Comparison of ENCODE assay signal across 23 cellular contexts in the genomic region with DNA sequence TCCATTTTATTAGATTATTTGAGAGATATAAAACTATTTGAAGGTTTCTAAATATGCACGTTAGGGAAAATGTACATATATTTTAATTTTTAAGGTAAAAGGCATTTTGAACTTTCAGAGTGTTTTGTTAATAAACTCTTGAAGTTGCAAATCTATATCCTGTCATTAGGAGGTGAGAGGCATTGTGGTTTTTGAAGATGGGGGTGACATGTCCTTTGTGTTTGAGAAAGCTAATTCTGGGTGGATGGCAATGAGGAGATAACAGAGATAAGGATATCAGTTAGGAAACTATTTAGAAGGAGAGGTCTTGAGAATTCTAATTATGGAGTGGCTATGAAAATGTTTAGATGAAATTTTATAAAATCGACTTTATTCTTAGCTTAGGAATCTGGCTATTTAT. TPM values are rescaled to one million over a fixed set of nuclear protein-coding genes. Genes with fewer than 3 reads are reported as not detected.
DNase-seq lines count a peak whose midpoint lies in the region; ATAC-seq, FAIRE-seq and TF ChIP-seq lines count a peak whose summit lies in the region.
"Had no signal": no experiment of that assay in that cellular context is flagged by ENCODE, and none has a peak within 500 bp of the region (broad histone marks: within the 10 kb centered on the region; RNA-seq: fewer than 3 reads in every experiment).

No MANE protein-coding gene starts in this region.

- no peaks in the 10 kb centered on the region for H3K9me3 ChIP-seq in left ventricle myocardium inferior (replicated peaks)
- no peaks in the 10 kb centered on the region for H3K9me3 ChIP-seq in heart right ventricle
- H3K9me3 ChIP-seq in OCI-LY1 (ENCODE audit: low read length) = no peaks in the 10 kb centered on the region
- no peaks in the 10 kb centered on the region for H3K9me3 ChIP-seq in smooth muscle cell (replicated peaks; ENCODE audit: low read depth)
- H3K9me3 ChIP-seq: right atrium auricular region, transverse colon had no signal

- no peaks in the 10 kb centered on the region for H3K9me2 ChIP-seq in OCI-LY1 (ENCODE audit: low read depth, low read length)

- H4K20me1 ChIP-seq in OCI-LY1 (ENCODE audit: insufficient read depth, low read length) = no peaks in the 10 kb centered on the region
- H4K20me1 ChIP-seq in smooth muscle cell (ENCODE audit: low read depth) = peaks cover 46% of the 10 kb centered on the region

- peaks cover 73% of the 10 kb centered on the region for H3K4me1 ChIP-seq in left ventricle myocardium inferior
- peaks cover 0 to 77% (median 47%) of the 10 kb centered on the region in 9 donors for H3K4me1 ChIP-seq in heart right ventricle
- H3K4me1 ChIP-seq in OCI-LY1 (ENCODE audit: insufficient read depth, low read length, severe bottlenecking) = peaks cover 68% of the 10 kb centered on the region
- peaks cover 67% of the 10 kb centered on the region for H3K4me1 ChIP-seq in smooth muscle cell (ENCODE audit: low read depth)

- H3K4me1 Mint-ChIP-seq in brain = peaks cover 88% of the 10 kb centered on the region

- TF ChIP-seq POLR2A in H54 (IDR thresholded peaks at IDR 0.05; ENCODE audit: low read depth, low read length) = no peak

- no peaks in the 10 kb centered on the region for H3K9me3 Mint-ChIP-seq in brain

- H3K36me3 ChIP-seq in left ventricle myocardium inferior = no peaks in the 10 kb centered on the region
- H3K36me3 ChIP-seq in heart right ventricle = no peaks in the 10 kb centered on the region
- peaks cover 6% of the 10 kb centered on the region; the same call in 1 of the 2 replicates for H3K36me3 ChIP-seq in OCI-LY1 (ENCODE audit: insufficient read depth, low read length)
- H3K36me3 ChIP-seq in smooth muscle cell (ENCODE audit: low read depth) = no peaks in the 10 kb centered on the region
- H3K36me3 ChIP-seq: brain microvascular endothelial cell, right atrium auricular region, transverse colon had no signal

- H2AFZ ChIP-seq in OCI-LY1 (ENCODE audit: low read length) = no peak overlapping the region
- no peak overlapping the region for H2AFZ ChIP-seq in smooth muscle cell (ENCODE audit: low read depth)

- no peaks in the 10 kb centered on the region for H3K27me3 ChIP-seq in left ventricle myocardium inferior (ENCODE audit: low read depth)
- no peaks in the 10 kb centered on the region for H3K27me3 ChIP-seq in heart right ventricle
- H3K27me3 ChIP-seq in OCI-LY1 (ENCODE audit: insufficient read depth, low read length) = no peaks in the 10 kb centered on the region
- H3K27me3 ChIP-seq in smooth muscle cell (ENCODE audit: low read depth) = no peaks in the 10 kb centered on the region
- H3K27me3 ChIP-seq: brain microvascular endothelial cell, right atrium auricular region, transverse colon had no signal

- peak overlapping the region in 2 of 5 experiments; percentile 19 to 46 for H3K27ac Mint-ChIP-seq in brain

- no peak for ATAC-seq in heart right ventricle
- no peak for ATAC-seq in left colon
- ATAC-seq: PC-3 had no signal

- TF ChIP-seq CTCF in left ventricle myocardium inferior (IDR thresholded peaks at IDR 0.05; ENCODE audit: borderline replicate concordance) (no peak), heart right ventricle (IDR thresholded peaks at IDR 0.05) (no peak), OCI-LY1 (IDR thresholded peaks at IDR 0.05; ENCODE audit: low read length) (no peak), brain (conservative IDR thresholded peaks at IDR 0.05) (no peak), smooth muscle cell (IDR thresholded peaks at IDR 0.05; ENCODE audit: borderline replicate concordance, insufficient read depth, poor library complexity, severe bottlenecking) (no peak)

- peak overlapping the region in 3 of 5 experiments; percentile 1 to 45 (median 44) for H3K4me3 Mint-ChIP-seq in brain

- no peaks in the 10 kb centered on the region for H3F3A ChIP-seq in OCI-LY1 (ENCODE audit: insufficient read depth, low read length)
- peaks cover 2% of the 10 kb centered on the region for H3F3A ChIP-seq in smooth muscle cell (ENCODE audit: low read depth)

- peaks cover 5% of the 10 kb centered on the region for H3K36me3 Mint-ChIP-seq in brain

- H3K79me2 ChIP-seq in OCI-LY1 (ENCODE audit: insufficient read depth, low read length) (peaks cover 99% of the 10 kb centered on the region), smooth muscle cell (ENCODE audit: low read depth) (peaks cover 92% of the 10 kb centered on the region)

- no peak overlapping the region for H3K4me3 ChIP-seq in left ventricle myocardium inferior
- no peak overlapping the region for H3K4me3 ChIP-seq in heart right ventricle
- no peak overlapping the region for H3K4me3 ChIP-seq in OCI-LY1 (ENCODE audit: low read depth, low read length, poor library complexity, severe bottlenecking)
- H3K4me3 ChIP-seq in smooth muscle cell = no peak overlapping the region
- H3K4me3 ChIP-seq: right atrium auricular region, transverse colon had no signal

- WGBS in heart right ventricle, 2 donors = 83 to 84% methylated on average over 2 of the region's 2 CpGs
- WGBS in smooth muscle cell (ENCODE audit: low lambda C conversion rate) = 82% methylated on average over 2 of the region's 2 CpGs

- no peak for FAIRE-seq in H54 (lab: Jason Lieb, UNC)
- FAIRE-seq: colon had no signal

- no peak overlapping the region for H3K9ac ChIP-seq in OCI-LY1 (ENCODE audit: low read length)
- no peak overlapping the region for H3K9ac ChIP-seq in smooth muscle cell (ENCODE audit: low read depth)

- intact Hi-C loops in left ventricle myocardium inferior (cut with micrococcal nuclease) = loop anchor here (10.0 kb wide), 2 partner anchors 48 to 138 kb away; no protein-coding TSS in a partner anchor
- intact Hi-C loops in heart right ventricle (cut with DNase I) = loop anchor here in 7 of 10 donors (5.0 to 10.0 kb wide), 6 partner anchors 36 to 282 kb away; a partner anchor contains a TSS
- intact Hi-C loops in left colon (cut with DNase I, micrococcal nuclease) = no loop called here

- peak overlapping the region; percentile 47 for H3K27ac ChIP-seq in left ventricle myocardium inferior (replicated peaks)
- H3K27ac ChIP-seq in heart right ventricle = peak overlapping the region in 1 of 10 donors; percentile 52
- no peak overlapping the region for H3K27ac ChIP-seq in OCI-LY1 (ENCODE audit: low read depth, low read length, poor library complexity, severe bottlenecking)
- peak overlapping the region; percentile 32 for H3K27ac ChIP-seq in smooth muscle cell (ENCODE audit: low read depth)
- H3K27ac ChIP-seq: brain microvascular endothelial cell, right atrium auricular region, VCaP had no signal

- H3K27me3 Mint-ChIP-seq in brain = no peaks in the 10 kb centered on the region

- no peak for DNase-seq in left ventricle myocardium inferior
- DNase-seq in heart right ventricle = no peak
- no peak for DNase-seq in smooth muscle cell (lab: John Stamatoyannopoulos, UW; ENCODE audit: unreplicated experiment)
- DNase-seq in left colon = no peak
- no peak for DNase-seq in SW 1271 (lab: John Stamatoyannopoulos, UW)
- no peak for DNase-seq in H54 (ENCODE audit: insufficient read length, low spot score)
- DNase-seq: activated CD4-positive, alpha-beta T cell treated with anti-CD3 and anti-CD28 coated beads, Interleukin-2, amount 50 U/mL, for 4 hours; brain microvascular endothelial cell; COR-L47; GOT3; mammary epithelial cell; NCI-H1105 treated with DMSO at 0.1 percent for 48 hours; NCI-H2081; NCI-H446; PC-3; SHP77; stimulated activated CD4-positive, alpha-beta T cell treated with anti-CD3 and anti-CD28 coated beads, Interleukin-4, amount 100 ng/mL, for 24 hours; transverse colon had no signal

- H3K4me2 ChIP-seq in OCI-LY1 (ENCODE audit: low read length) (0 out of 2 replicates have a peak overlapping the region, but pooled peaks have one; percentile 41), smooth muscle cell (peak overlapping the region; percentile 99)

RNA-seq across cellular contexts. Expression of a gene that starts 6.1 kb away (rescaled TPM):
- total RNA-seq in left ventricle myocardium inferior (12.2 TPM), heart right ventricle (10 to 100 TPM in 5 of 10 donors, 1 to 10 TPM in 5; 6.5 to 13.5 (median 9.6) TPM), smooth muscle cell (69.0 and 77.1 TPM in 2 replicates), left colon (10 to 100 TPM; 27.2 to 28.4 TPM)
- polyA plus RNA-seq in heart right ventricle (10 to 100 TPM in 1 of 2 donors, 1 to 10 TPM in 1; 5.2 to 11.0 TPM), brain (ENCODE audit: insufficient read depth, low read depth, low replicate concordance) (11.6 TPM), smooth muscle cell (31.0 and 31.3 TPM in 2 replicates)

Comparison
In these comparisons a context has a peak if more than half of its experiments do, and no peak if none do; other contexts are left out.
1. intact Hi-C loops: an anchor here in left ventricle myocardium inferior (10.0 kb wide) and heart right ventricle (5.0 to 10.0 kb wide); none called in left colon.